Comparison of ENCODE assay signal across 8 cellular contexts in genomic region chr12:49188205-49188915, GRCh38. TPM values are rescaled to one million over a fixed set of nuclear protein-coding genes. Genes with fewer than 3 reads are reported as not detected.
DNase-seq lines count a peak whose midpoint lies in the region; ATAC-seq and TF ChIP-seq lines count a peak whose summit lies in the region.

No MANE protein-coding gene starts in this region.

- intact Hi-C loops in right lobe of liver (cut with DNase I), result no loop called here

- WGBS in right lobe of liver (ENCODE audit: insufficient coverage, low coverage, low lambda C conversion rate, missing lambda C conversion rate), result 2% methylated on average over 13 of the region's 52 CpGs

- no peaks in the 10 kb centered on the region for H3K9me3 ChIP-seq in right lobe of liver

- peak overlapping the region; percentile 53 to 60 (median 55) for H3K4me3 ChIP-seq in right lobe of liver

- peaks cover 0 to 8% (median 0%) of the 10 kb centered on the region in 4 donors for H3K4me1 ChIP-seq in right lobe of liver

- no peaks in the 10 kb centered on the region for H3K27me3 ChIP-seq in right lobe of liver

- no peak for TF ChIP-seq POLR2A in right lobe of liver (IDR thresholded peaks at IDR 0.05)

- ATAC-seq in HG02938 (IDR thresholded peaks at IDR 0.05; ENCODE audit: unreplicated experiment), result peak; percentile 37
- ATAC-seq in right lobe of liver, result peak; percentile 70 to 78 (median 74)

- peak; percentile 75 for DNase-seq in SIG-M5 treated with dmso at 0.1 percent for 504 hours (lab: John Stamatoyannopoulos, UW; ENCODE audit: unreplicated experiment)
- DNase-seq in SIG-M5 (lab: John Stamatoyannopoulos, UW), result no peak
- peak; percentile 61 for DNase-seq in NCI-H2107 treated with DMSO at 0.1 percent for 48 hours (lab: John Stamatoyannopoulos, UW; ENCODE audit: unreplicated experiment)
- peak; percentile 79 for DNase-seq in activated CD4-positive, alpha-beta T cell treated with anti-CD3 and anti-CD28 coated beads, Interleukin-2, amount 50 U/mL, for 1 hour
- DNase-seq in dedifferentiated amniotic fluid mesenchymal stem cell (ENCODE audit: extremely low spot score), result peak; percentile 65
- DNase-seq in right lobe of liver, result peak; percentile 73 to 78 (median 74)
- peak; percentile 60 to 66 for DNase-seq in stimulated activated CD4-positive, alpha-beta T cell treated with anti-CD3 and anti-CD28 coated beads, Interleukin-4, amount 100 ng/mL, for 4 hours

- no peaks in the 10 kb centered on the region for H3K36me3 ChIP-seq in right lobe of liver

- TF ChIP-seq CTCF in right lobe of liver (IDR thresholded peaks at IDR 0.05), result no peak

- peak overlapping the region; percentile 74 to 97 (median 88) for H3K27ac ChIP-seq in right lobe of liver

RNA-seq across cellular contexts. Expression of gene TUBA1A, which starts 0.5 kb away (rescaled TPM):
- 10 to 100 TPM in 2 of 6 experiments, 1 to 10 TPM in 4; 3.8 to 18.9 (median 5.8) TPM for total RNA-seq in right lobe of liver

RNA-seq across cellular contexts. Expression of gene TUBA1B, which starts 57.2 kb away (rescaled TPM):
- 100 to 1,000 TPM in 5 of 6 experiments, 10 to 100 TPM in 1; 90.3 to 370 (median 174) TPM for total RNA-seq in right lobe of liver
